10 cellular contexts compared by ENCODE assay signal in genomic region chr3:71752911-71753715, GRCh38. TPM values are rescaled to one million over a fixed set of nuclear protein-coding genes. Genes with fewer than 3 reads are reported as not detected.
DNase-seq lines count a peak whose midpoint lies in the region; ATAC-seq and TF ChIP-seq lines count a peak whose summit lies in the region.
"Had no signal": no experiment of that assay in that cellular context is flagged by ENCODE, and none has a peak within 500 bp of the region (broad histone marks: within the 10 kb centered on the region; RNA-seq: fewer than 3 reads in every experiment).

No MANE protein-coding gene starts in this region.

- TF ChIP-seq CTCF in CD14-positive monocyte (IDR thresholded peaks at IDR 0.05): no peak

- H3K4me1 Mint-ChIP-seq in CD14-positive monocyte: peaks cover 43% of the 10 kb centered on the region
- H3K4me1 Mint-ChIP-seq in effector memory CD8-positive, alpha-beta T cell (ENCODE audit: low read depth in 2 of 2): no peaks in the 10 kb centered on the region

- H3K4me1 ChIP-seq in neuron (ENCODE audit: insufficient read depth, low read length): peaks cover 2% of the 10 kb centered on the region

- ATAC-seq in effector memory CD8-positive, alpha-beta T cell (replicated peaks): peak; percentile 31
- no peak for ATAC-seq in GM18909 (IDR thresholded peaks at IDR 0.05; ENCODE audit: poor library complexity, unreplicated experiment)
- ATAC-seq in HG03139 (IDR thresholded peaks at IDR 0.05; ENCODE audit: unreplicated experiment): no peak

- no peaks in the 10 kb centered on the region for H3K36me3 ChIP-seq in MG63
- H3K36me3 ChIP-seq in neuron (ENCODE audit: insufficient read depth, low read length): no peaks in the 10 kb centered on the region

- no peaks in the 10 kb centered on the region for H3K9me3 ChIP-seq in MG63
- H3K9me3 ChIP-seq in neuron (ENCODE audit: low read length): no peaks in the 10 kb centered on the region

- H3K27ac Mint-ChIP-seq in CD14-positive monocyte: peak overlapping the region in 3 of 7 donors; percentile 15 to 65 (median 24)
- no peak overlapping the region for H3K27ac Mint-ChIP-seq in effector memory CD8-positive, alpha-beta T cell

- DNase-seq in CD14-positive monocyte (ENCODE audit: low spot score) (no peak), MG63 (no peak), NCI-H1048 (lab: John Stamatoyannopoulos, UW) (no peak)
- no peak for DNase-seq in effector memory CD8-positive, alpha-beta T cell
- DNase-seq in stimulated activated CD8-positive, alpha-beta memory T cell treated with anti-CD3 and anti-CD28 coated beads, Interleukin-4, amount 100 ng/mL, for 48 hours: no peak
- DNase-seq: midbrain, NCI-H524 treated with DMSO at 0.1 percent for 48 hours had no signal

- peaks cover 0 to 4% (median 0%) of the 10 kb centered on the region in 7 donors for H3K9me3 Mint-ChIP-seq in CD14-positive monocyte
- H3K9me3 Mint-ChIP-seq in effector memory CD8-positive, alpha-beta T cell: no peaks in the 10 kb centered on the region

- H3K27me3 Mint-ChIP-seq in CD14-positive monocyte (ENCODE audit: low read depth in 3 of 3): peaks cover 20 to 25% (median 24%) of the 10 kb centered on the region in 3 donors
- H3K27me3 Mint-ChIP-seq in effector memory CD8-positive, alpha-beta T cell: peaks cover 48 to 62% of the 10 kb centered on the region in 2 donors

- peak overlapping the region; percentile 79 to 87 for H3K4me3 Mint-ChIP-seq in CD14-positive monocyte
- peak overlapping the region; percentile 66 to 75 for H3K4me3 Mint-ChIP-seq in effector memory CD8-positive, alpha-beta T cell

- intact Hi-C loops in CD14-positive monocyte (cut with micrococcal nuclease): no loop called here

- peak overlapping the region; percentile 23 for H2AFZ ChIP-seq in neuron (ENCODE audit: low read depth, low read length)

- H3K4me3 ChIP-seq in MG63: peak overlapping the region; percentile 37
- peak overlapping the region; percentile 59 for H3K4me3 ChIP-seq in neuron (ENCODE audit: low read length)

- H3K27me3 ChIP-seq in MG63: no peaks in the 10 kb centered on the region
- H3K27me3 ChIP-seq in neuron (ENCODE audit: insufficient read depth, low read length): peaks cover 44% of the 10 kb centered on the region

- peaks cover 18 to 24% of the 10 kb centered on the region in 2 donors for H3K36me3 Mint-ChIP-seq in CD14-positive monocyte
- no peaks in the 10 kb centered on the region for H3K36me3 Mint-ChIP-seq in effector memory CD8-positive, alpha-beta T cell (ENCODE audit: insufficient read depth)

RNA-seq across cellular contexts. Expression of gene GPR27, which starts 0.5 kb away (rescaled TPM):
- polyA plus RNA-seq in CD14-positive monocyte: 10 to 100 TPM in 1 of 2 donors, 1 to 10 TPM in 1; 6.6 to 19.6 TPM
- total RNA-seq in MG63 (2014; rRNA removed; shearing (Covaris generic); ENCODE audit: low replicate concordance): 7.0 and 8.5 TPM in 2 replicates

RNA-seq across cellular contexts. Expression of gene EIF4E3, which starts 27.9 kb away (rescaled TPM):
- polyA plus RNA-seq in CD14-positive monocyte: 100 to 1,000 TPM in 1 of 2 donors, 10 to 100 TPM in 1; 58.6 to 111 TPM
- 2.9 and 4.4 TPM in 2 replicates for total RNA-seq in MG63 (2014; rRNA removed; shearing (Covaris generic); ENCODE audit: low replicate concordance)

RNA-seq across cellular contexts. Expression of gene PROK2, which starts 31.8 kb away (rescaled TPM):
- polyA plus RNA-seq in CD14-positive monocyte: 10 to 100 TPM; 25.4 to 81.7 TPM
- total RNA-seq in MG63 (2014; rRNA removed; shearing (Covaris generic); ENCODE audit: low replicate concordance): not detected in 2 replicates
